In genomic region chr14:23537351-23538048, GRCh38 we compare ENCODE assay signal across 12 cellular contexts. TPM values are rescaled to one million over a fixed set of nuclear protein-coding genes. Genes with fewer than 3 reads are reported as not detected.
A peak's percentile ranks its signal among the peaks of the same experiment; 100 is the strongest.
DNase-seq lines count a peak whose midpoint lies in the region; ATAC-seq, FAIRE-seq and TF ChIP-seq lines count a peak whose summit lies in the region.
"Had no signal": no experiment of that assay in that cellular context is flagged by ENCODE, and none has a peak within 500 bp of the region (broad histone marks: within the 10 kb centered on the region; RNA-seq: fewer than 3 reads in every experiment).

No MANE protein-coding gene starts in this region.

- peaks cover 17% of the 10 kb centered on the region for H3K23me2 ChIP-seq in H1 (ENCODE audit: low read depth, low read length)

- no peak overlapping the region for H2AFZ ChIP-seq in H1 (ENCODE audit: low read length)

- H2BK5ac ChIP-seq in H1 (ENCODE audit: low read depth, low read length), result peak overlapping the region; percentile 100

- peak overlapping the region; percentile 75 to 94 (median 90) for H3K9ac ChIP-seq in H1 (replicated peaks in 1 of 4; ENCODE audit: extremely low read depth in 1 of 4, low read depth in 3 of 4, low read length in 3 of 4)
- H3K9ac ChIP-seq: KMS-11 had no signal

- peak overlapping the region; percentile 96 to 99 for H3K4me2 ChIP-seq in H1 (ENCODE audit: insufficient read depth in 1 of 2, low read depth in 2 of 2, low read length in 2 of 2)
- H3K4me2 ChIP-seq: KMS-11 had no signal

- no peak overlapping the region for H3K4me3 Mint-ChIP-seq in nephron

- TF ChIP-seq RAD21 in H1 (IDR thresholded peaks at IDR 0.05 in 1 of 2, conservative IDR thresholded peaks at IDR 0.05 in 1 of 2; ENCODE audit: low read depth in 2 of 2, low read length in 2 of 2), result 0 out of 4 replicates have a peak, but pooled peaks of 1 of the 2 experiments have one; percentile 4

- H4K8ac ChIP-seq in H1 (ENCODE audit: extremely low read depth, insufficient read depth, low read length), result peak overlapping the region; percentile 82; the same call in 1 of the 2 replicates

- no peaks in the 10 kb centered on the region for H3K9me3 ChIP-seq in H1 (ENCODE audit: insufficient read depth in 2 of 2, low read depth in 1 of 2, low read length in 1 of 2)

- POLR2A ChIA-PET in H1 (lab: Charles Lee; ENCODE audit: partially characterized antibody), result interaction anchor here (0.8 to 52.7 kb wide), 15 partner anchors 9 to 608 kb away, joined by 3 to 1523 read pairs (median 6); partner anchors contain the start of genes AP1G2, JPH4, NGDN and PABPN1

- H3K79me1 ChIP-seq in H1 (ENCODE audit: low read depth, low read length), result peaks cover 4% of the 10 kb centered on the region

- H3K27ac Mint-ChIP-seq in nephron, result peak overlapping the region; percentile 77 to 92 (median 91)

- peak; percentile 82 to 94 for TF ChIP-seq POLR2A in H1 (IDR thresholded peaks at IDR 0.05; ENCODE audit: control extremely low read depth in 1 of 2, low read depth in 2 of 2, low read length in 2 of 2)

- WGBS in H1 (ENCODE audit: extremely low coverage in 1 of 2, insufficient coverage in 1 of 2, insufficient read length in 1 of 2, insufficient replicate concordance in 2 of 2, low coverage in 1 of 2, low lambda C conversion rate in 2 of 2, missing lambda C conversion rate in 1 of 2), 2 experiments, result 3% methylated on average over 13 of the region's 13 CpGs; no CpG with 5 or more reads in 1 of the 2 experiments

- TF ChIP-seq CTCF in H1 (IDR thresholded peaks at IDR 0.05; ENCODE audit: control extremely low read depth in 1 of 3, insufficient read depth in 1 of 3, low read depth in 1 of 3, low read length in 3 of 3) (peak in 1 of 3 experiments; percentile 9; a peak in 1 of 4 replicates), nephron (IDR thresholded peaks at IDR 0.05; ENCODE audit: unreplicated experiment in 3 of 3) (no peak)

- intact Hi-C loops in Right ventricle myocardium inferior (cut with DNase I), result no loop called here

- TF ChIP-seq EP300 in H1 (IDR thresholded peaks at IDR 0.05; ENCODE audit: borderline replicate concordance in 1 of 2, low read depth in 2 of 2, low read length in 2 of 2), result peak in 1 of 2 experiments; percentile 23; a peak in 1 of 3 replicates

- CTCF ChIA-PET in H1 (lab: Charles Lee; ENCODE audit: partially characterized antibody), result interaction anchor here (0.5 to 70.5 kb wide), 11 partner anchors 10 to 1384 kb away, joined by 3 to 2092 read pairs (median 4); partner anchors contain the start of genes AP1G2, NGDN, THTPA and ZFHX2

- H2BK12ac ChIP-seq in H1 (ENCODE audit: low read depth, low read length), result peak overlapping the region; percentile 100

- H3K4ac ChIP-seq in H1 (replicated peaks; ENCODE audit: insufficient read length, low read depth, low read length), result peak overlapping the region; percentile 95

- H3K27me3 ChIP-seq in H1 (replicated peaks in 1 of 4; ENCODE audit: control insufficient read depth in 3 of 4, extremely low read depth in 1 of 4, insufficient read depth in 3 of 4, low read length in 3 of 4), result no peaks in the 10 kb centered on the region

- H3K79me2 ChIP-seq in H1 (ENCODE audit: control insufficient read depth in 1 of 2, insufficient read depth in 2 of 2, low read length in 2 of 2), result peaks cover 3 to 20% of the 10 kb centered on the region in 2 experiments; a peak in 2 of 4 replicates

- H3K23ac ChIP-seq in H1 (ENCODE audit: insufficient read length), result no peak overlapping the region

- no peaks in the 10 kb centered on the region for H3K9me3 Mint-ChIP-seq in nephron

- peak overlapping the region; percentile 88 for H4K5ac ChIP-seq in H1 (ENCODE audit: insufficient read length, low read depth, low read length)

- H3K56ac ChIP-seq in H1 (replicated peaks; ENCODE audit: insufficient read length, low read depth, low read length), result peak overlapping the region; percentile 97

- H3K18ac ChIP-seq in H1 (ENCODE audit: extremely low read depth, low read length), result peak overlapping the region; percentile 100

- DNase-seq in EH (ENCODE audit: low read depth), result peak; percentile 29
- peak; percentile 92 to 95 for DNase-seq in NCI-H526 (lab: John Stamatoyannopoulos, UW)
- peak; percentile 77 to 88 for DNase-seq in H1 (ENCODE audit: low read depth in 1 of 2, low spot score in 2 of 2)
- DNase-seq in SIG-M5 treated with dmso at 0.1 percent for 504 hours (lab: John Stamatoyannopoulos, UW; ENCODE audit: unreplicated experiment), result no peak
- DNase-seq in Right ventricle myocardium inferior (ENCODE audit: missing footprints), result no peak
- DNase-seq: activated CD8-positive, alpha-beta memory T cell treated with anti-CD3 and anti-CD28 coated beads, Interleukin-2, amount 50 U/mL, for 4 hours; NCI-H2029 had no signal

- FAIRE-seq in H1 (lab: Jason Lieb, UNC), result peak; percentile 99

- H2AK5ac ChIP-seq in H1 (ENCODE audit: low read depth, low read length), result peak overlapping the region; percentile 100

- H3K4me1 Mint-ChIP-seq in nephron, result peaks cover 28% of the 10 kb centered on the region

- H2BK15ac ChIP-seq in H1 (ENCODE audit: low read length), result peak overlapping the region; percentile 94; the same call in 1 of the 2 replicates

- H3K27me3 Mint-ChIP-seq in nephron (ENCODE audit: low read depth), result no peaks in the 10 kb centered on the region

- H3K36me3 Mint-ChIP-seq in nephron (ENCODE audit: low read depth), result peaks cover 3% of the 10 kb centered on the region

- peaks cover 7 to 19% (median 13%) of the 10 kb centered on the region in 4 experiments; a peak in 6 of 7 replicates for H3K4me1 ChIP-seq in H1 (replicated peaks in 1 of 4; ENCODE audit: control insufficient read depth in 3 of 4, insufficient read depth in 4 of 4, low read length in 3 of 4)

- peak overlapping the region; percentile 100 for H4K91ac ChIP-seq in H1 (replicated peaks; ENCODE audit: insufficient read length, low read length)

- H3K36me3 ChIP-seq in H1 (ENCODE audit: control insufficient read depth in 2 of 4, insufficient read depth in 4 of 4, low read length in 3 of 4), result peaks cover 4 to 25% (median 10%) of the 10 kb centered on the region in 4 experiments; a peak in 4 of 8 replicates

- ATAC-seq in HG02642 (IDR thresholded peaks at IDR 0.05; ENCODE audit: poor library complexity, unreplicated experiment) (no peak), Right ventricle myocardium inferior (no peak), GM21390 (IDR thresholded peaks at IDR 0.05; ENCODE audit: unreplicated experiment) (no peak)

- no peaks in the 10 kb centered on the region for H4K20me1 ChIP-seq in H1 (replicated peaks in 1 of 2; ENCODE audit: control insufficient read depth in 1 of 2, insufficient read depth in 2 of 2, low read length in 2 of 2)

- H3K14ac ChIP-seq in H1 (ENCODE audit: insufficient read length), result no peak overlapping the region

- H2BK120ac ChIP-seq in H1 (replicated peaks; ENCODE audit: low read depth, low read length), result peak overlapping the region; percentile 98

- peak overlapping the region; percentile 99 for H3K27ac ChIP-seq in H1 (ENCODE audit: low read depth, low read length)
- H3K27ac ChIP-seq: C4-2B, KMS-11 had no signal

- H3K4me3 ChIP-seq in H1 (ENCODE audit: extremely low read depth in 1 of 4, insufficient read depth in 2 of 4, low read depth in 3 of 4, low read length in 4 of 4), result peak overlapping the region; percentile 63 to 80 (median 72)

- peak overlapping the region; percentile 98 for H2BK20ac ChIP-seq in H1 (ENCODE audit: low read length)

RNA-seq across cellular contexts. Expression of gene ZFHX2, which starts 14.1 kb away (rescaled TPM):
- total RNA-seq in H1 (2021; fragmentation: NEBNext Ultra II Directional; extraction: Animal tissue kit (Norgen Biotek cat#: 25700)), result 27.0 and 28.6 TPM in 2 replicates
- polyA plus RNA-seq in H1 (2011; rRNA removed), result 2.7 and 3.7 TPM in 2 replicates
- 1.7 TPM for polyA plus RNA-seq in H1 (2011; cell fraction: cytosol; rRNA removed)
- 7.3 TPM for polyA plus RNA-seq in H1 (2011; cell fraction: nucleus; rRNA removed)
- 14.7 to 22.4 TPM (median 19.8 TPM) in 4 replicates for polyA plus RNA-seq in H1 (2012, experiment 1 of 2)
- polyA plus RNA-seq in H1 (2012, experiment 2 of 2), result 7.9 TPM
- polyA plus RNA-seq in H1 (2013, experiment 1 of 2), result 13.2 TPM
- polyA plus RNA-seq in H1 (2013, experiment 2 of 2), result 12.1 TPM
- 6.0 and 8.5 TPM in 2 replicates for polyA minus RNA-seq in H1 (2011; rRNA and poly(A)+ RNA removed)
- 15.5 TPM for polyA minus RNA-seq in H1 (2011; cell fraction: cytosol; rRNA and poly(A)+ RNA removed)
- 13.7 TPM for polyA minus RNA-seq in H1 (2011; cell fraction: nucleus; rRNA and poly(A)+ RNA removed)
- total RNA-seq in Right ventricle myocardium inferior, result 0.60 TPM

RNA-seq across cellular contexts. Expression of gene THTPA, which starts 18.6 kb away (rescaled TPM):
- 14.8 and 16.6 TPM in 2 replicates for total RNA-seq in H1 (2021; fragmentation: NEBNext Ultra II Directional; extraction: Animal tissue kit (Norgen Biotek cat#: 25700))
- polyA plus RNA-seq in H1 (2011; rRNA removed), result 19.0 and 23.4 TPM in 2 replicates
- 16.2 TPM for polyA plus RNA-seq in H1 (2011; cell fraction: cytosol; rRNA removed)
- 16.0 TPM for polyA plus RNA-seq in H1 (2011; cell fraction: nucleus; rRNA removed)
- 14.7 to 21.8 TPM (median 19.2 TPM) in 4 replicates for polyA plus RNA-seq in H1 (2012, experiment 1 of 2)
- 25.1 TPM for polyA plus RNA-seq in H1 (2012, experiment 2 of 2)
- polyA plus RNA-seq in H1 (2013, experiment 1 of 2), result 7.0 TPM
- 8.4 TPM for polyA plus RNA-seq in H1 (2013, experiment 2 of 2)
- 16.4 and 30.4 TPM in 2 replicates for polyA minus RNA-seq in H1 (2011; rRNA and poly(A)+ RNA removed)
- 6.2 TPM for polyA minus RNA-seq in H1 (2011; cell fraction: cytosol; rRNA and poly(A)+ RNA removed)
- 14.0 TPM for polyA minus RNA-seq in H1 (2011; cell fraction: nucleus; rRNA and poly(A)+ RNA removed)
- 16.0 TPM for total RNA-seq in Right ventricle myocardium inferior

RNA-seq across cellular contexts. Expression of gene AP1G2, which starts 30.1 kb away (rescaled TPM):
- total RNA-seq in H1 (2021; fragmentation: NEBNext Ultra II Directional; extraction: Animal tissue kit (Norgen Biotek cat#: 25700)), result 70.1 and 70.9 TPM in 2 replicates
- 134 and 162 TPM in 2 replicates for polyA plus RNA-seq in H1 (2011; rRNA removed)
- polyA plus RNA-seq in H1 (2011; cell fraction: cytosol; rRNA removed), result 149 TPM
- 1,259 TPM for polyA plus RNA-seq in H1 (2011; cell fraction: nucleus; rRNA removed)
- 88.4 to 117 TPM (median 102 TPM) in 4 replicates for polyA plus RNA-seq in H1 (2012, experiment 1 of 2)
- polyA plus RNA-seq in H1 (2012, experiment 2 of 2), result 65.4 TPM
- polyA plus RNA-seq in H1 (2013, experiment 1 of 2), result 65.1 TPM
- 60.0 TPM for polyA plus RNA-seq in H1 (2013, experiment 2 of 2)
- 116 and 124 TPM in 2 replicates for polyA minus RNA-seq in H1 (2011; rRNA and poly(A)+ RNA removed)
- 57.8 TPM for polyA minus RNA-seq in H1 (2011; cell fraction: cytosol; rRNA and poly(A)+ RNA removed)
- polyA minus RNA-seq in H1 (2011; cell fraction: nucleus; rRNA and poly(A)+ RNA removed), result 206 TPM
- total RNA-seq in Right ventricle myocardium inferior, result 15.5 TPM

RNA-seq across cellular contexts. Expression of gene JPH4, which starts 41.1 kb away (rescaled TPM):
- total RNA-seq in H1 (2021; fragmentation: NEBNext Ultra II Directional; extraction: Animal tissue kit (Norgen Biotek cat#: 25700)), result 46.4 and 46.7 TPM in 2 replicates
- 23.9 and 35.0 TPM in 2 replicates for polyA plus RNA-seq in H1 (2011; rRNA removed)
- polyA plus RNA-seq in H1 (2011; cell fraction: cytosol; rRNA removed), result 31.2 TPM
- polyA plus RNA-seq in H1 (2011; cell fraction: nucleus; rRNA removed), result 48.6 TPM
- 20.3 to 33.0 TPM (median 27.2 TPM) in 4 replicates for polyA plus RNA-seq in H1 (2012, experiment 1 of 2)
- polyA plus RNA-seq in H1 (2012, experiment 2 of 2), result 23.3 TPM
- 23.9 TPM for polyA plus RNA-seq in H1 (2013, experiment 1 of 2)
- 23.3 TPM for polyA plus RNA-seq in H1 (2013, experiment 2 of 2)
- 11.2 and 13.2 TPM in 2 replicates for polyA minus RNA-seq in H1 (2011; rRNA and poly(A)+ RNA removed)
- polyA minus RNA-seq in H1 (2011; cell fraction: cytosol; rRNA and poly(A)+ RNA removed), result 19.1 TPM
- polyA minus RNA-seq in H1 (2011; cell fraction: nucleus; rRNA and poly(A)+ RNA removed), result 24.3 TPM
- total RNA-seq in Right ventricle myocardium inferior, result 0.24 TPM

Comparison
In these comparisons a context has a peak if more than half of its experiments do, and no peak if none do; other contexts are left out.
1. DNase-seq: peak in EH (single experiment), NCI-H526 (2 of 2) and H1 (2 of 2); none in SIG-M5 treated with dmso at 0.1 percent for 504 hours (single experiment) and Right ventricle myocardium inferior (single experiment).
2. RNA of gene ZFHX2, which starts 14.1 kb away (total RNA-seq): 27.0 to 28.6 TPM in H1; 0.60 TPM in Right ventricle myocardium inferior (single experiment); every median in the first group is over 10 times any median in the second.